Comparison of ENCODE assay signal across 18 cellular contexts in genomic region chr9:104775961-104776360, GRCh38. TPM values are rescaled to one million over a fixed set of nuclear protein-coding genes. Genes with fewer than 3 reads are reported as not detected.
A peak's percentile ranks its signal among the peaks of the same experiment; 100 is the strongest.
DNase-seq lines count a peak whose midpoint lies in the region; ATAC-seq and TF ChIP-seq lines count a peak whose summit lies in the region.
"Had no signal": no experiment of that assay in that cellular context is flagged by ENCODE, and none has a peak within 500 bp of the region (broad histone marks: within the 10 kb centered on the region; RNA-seq: fewer than 3 reads in every experiment).

No MANE protein-coding gene starts in this region.

- H3K9me3 Mint-ChIP-seq in activated T-helper 2 cell treated with anti-CD3 and anti-CD28 coated beads, Interferon-gamma antibody, Interleukin-2, Interleukin-4, amounts not matched to agents 10 μg/mL and 5 μg/mL and 100 μg/mL, durations not matched to agents 14 hours and 24 hours and 36 hours, result no peaks in the 10 kb centered on the region
- H3K9me3 Mint-ChIP-seq: nephron progenitor cell had no signal

- H3K4me1 ChIP-seq in gastrocnemius medialis (peaks cover 43 to 60% of the 10 kb centered on the region in 2 donors), PC-9 (replicated peaks; ENCODE audit: insufficient read depth) (no peaks in the 10 kb centered on the region)
- H3K4me1 ChIP-seq: Caco-2, HAP-1 had no signal

- BruUV-seq in PC-9 (replicated peaks; lab: Mats Ljungman, UMichigan), result no TSS peak

- H3K27me3 Mint-ChIP-seq in activated T-helper 2 cell treated with anti-CD3 and anti-CD28 coated beads, Interferon-gamma antibody, Interleukin-2, Interleukin-4, amounts not matched to agents 10 μg/mL and 5 μg/mL and 100 μg/mL, durations not matched to agents 14 hours and 24 hours and 36 hours (ENCODE audit: low read depth), result peaks cover 16% of the 10 kb centered on the region

- H3K9me3 ChIP-seq in gastrocnemius medialis (no peaks in the 10 kb centered on the region), PC-9 (ENCODE audit: insufficient read depth, low read depth) (no peaks in the 10 kb centered on the region)
- H3K9me3 ChIP-seq: Caco-2, HAP-1 had no signal

- no peaks in the 10 kb centered on the region for H3K4me1 Mint-ChIP-seq in activated T-helper 2 cell treated with anti-CD3 and anti-CD28 coated beads, Interferon-gamma antibody, Interleukin-2, Interleukin-4, amounts not matched to agents 10 μg/mL and 5 μg/mL and 100 μg/mL, durations not matched to agents 14 hours and 24 hours and 36 hours (ENCODE audit: low read depth)
- H3K4me1 Mint-ChIP-seq: nephron progenitor cell had no signal

- no peak overlapping the region for H3K4me3 Mint-ChIP-seq in activated T-helper 2 cell treated with anti-CD3 and anti-CD28 coated beads, Interferon-gamma antibody, Interleukin-2, Interleukin-4, amounts not matched to agents 10 μg/mL and 5 μg/mL and 100 μg/mL, durations not matched to agents 14 hours and 24 hours and 36 hours (ENCODE audit: low read depth)
- H3K4me3 Mint-ChIP-seq: nephron progenitor cell had no signal

- H3K79me2 ChIP-seq in PC-9 (ENCODE audit: low read depth), result no peaks in the 10 kb centered on the region

- intact Hi-C loops in gastrocnemius medialis (cut with DNase I; ENCODE audit: low total_unique reads) (loop anchor here (5.0 to 10.0 kb wide), 2 partner anchors 91 to 219 kb away; no protein-coding TSS in a partner anchor), PC-9 (cut with micrococcal nuclease; ENCODE audit: unreplicated experiment) (loop anchor here (10.0 kb wide), 1 partner anchor 469 kb away; the partner anchor contains the start of gene SLC44A1)
- intact Hi-C loops in activated T-helper 2 cell treated with anti-CD3 and anti-CD28 coated beads, Interferon-gamma antibody, Interleukin-2, Interleukin-4, amounts not matched to agents 10 μg/mL and 5 μg/mL and 100 μg/mL, durations not matched to agents 14 hours and 24 hours and 36 hours (cut with micrococcal nuclease), result no loop called here

- no peak overlapping the region for H3K27ac Mint-ChIP-seq in activated T-helper 2 cell treated with anti-CD3 and anti-CD28 coated beads, Interferon-gamma antibody, Interleukin-2, Interleukin-4, amounts not matched to agents 10 μg/mL and 5 μg/mL and 100 μg/mL, durations not matched to agents 14 hours and 24 hours and 36 hours
- H3K27ac Mint-ChIP-seq: nephron progenitor cell had no signal

- H3K4me3 ChIP-seq in gastrocnemius medialis (no peak overlapping the region), PC-9 (no peak overlapping the region)
- H3K4me3 ChIP-seq: HAP-1 had no signal

- CTCF ChIA-PET in PC-9 (lab: Charles Lee), result no interaction called here

- H3K9me2 ChIP-seq in PC-9 (ENCODE audit: insufficient read depth), result no peaks in the 10 kb centered on the region

- H3K27ac ChIP-seq in gastrocnemius medialis, result peak overlapping the region; percentile 79 to 89 (median 88)
- H3K27ac ChIP-seq in PC-9, result no peak overlapping the region

- ATAC-seq in GM18511 (IDR thresholded peaks at IDR 0.05; ENCODE audit: unreplicated experiment) (peak; percentile 0), HG02759 (IDR thresholded peaks at IDR 0.05; ENCODE audit: unreplicated experiment) (peak; percentile 2), gastrocnemius medialis (no peak)

- in situ Hi-C loops in gastrocnemius medialis (cut with MboI; ENCODE audit: low sequenced_read_pairs in 4 of 4), result loop anchor here in 2 of 4 donors (25.0 kb wide), 1 partner anchor 636 kb away; no protein-coding TSS in a partner anchor

- H3F3A ChIP-seq in PC-9 (ENCODE audit: insufficient read depth, low read depth), result peaks cover under 1% of the 10 kb centered on the region

- POLR2A ChIA-PET in PC-9 (lab: Charles Lee; ENCODE audit: unreplicated experiment), result no interaction called here

- H3K27me3 ChIP-seq in gastrocnemius medialis (no peaks in the 10 kb centered on the region), PC-9 (ENCODE audit: insufficient read depth, low read depth) (no peaks in the 10 kb centered on the region)

- H3K36me3 Mint-ChIP-seq in activated T-helper 2 cell treated with anti-CD3 and anti-CD28 coated beads, Interferon-gamma antibody, Interleukin-2, Interleukin-4, amounts not matched to agents 10 μg/mL and 5 μg/mL and 100 μg/mL, durations not matched to agents 14 hours and 24 hours and 36 hours (ENCODE audit: low read depth), result peaks cover 3% of the 10 kb centered on the region

- H4K20me1 ChIP-seq in PC-9 (ENCODE audit: insufficient read depth), result no peaks in the 10 kb centered on the region; the same call in 1 of the 2 replicates

- DNase-seq in OCI-M1 (lab: John Stamatoyannopoulos, UW) (peak; percentile 46), gastrocnemius medialis (no peak), NAMALWA (ENCODE audit: low spot score) (no peak), PC-9 (no peak)
- no peak for DNase-seq in activated T-helper 2 cell treated with anti-CD3 and anti-CD28 coated beads, Interferon-gamma antibody, Interleukin-2, Interleukin-4, amounts not matched to agents 10 μg/mL and 5 μg/mL and 100 μg/mL, durations not matched to agents 14 hours and 24 hours and 36 hours (ENCODE audit: low spot score)
- DNase-seq: activated CD4-positive, alpha-beta T cell treated with anti-CD3 and anti-CD28 coated beads for 4 hours; anterior cingulate cortex; Caco-2; hypothalamus; kidney; NCI-H2171; NCI-H748 treated with DMSO at 0.1 percent for 48 hours; nephron progenitor cell; stimulated activated CD4-positive, alpha-beta T cell treated with anti-CD3 and anti-CD28 coated beads, Interleukin-15, amount 100 ng/mL, for 24 hours; stimulated activated naive CD4-positive, alpha-beta T cell treated with Interleukin-2 at 50 U/mL for 16 hours had no signal

- TF ChIP-seq CTCF in gastrocnemius medialis (IDR thresholded peaks at IDR 0.05 in 4 of 5, conservative IDR thresholded peaks at IDR 0.05 in 1 of 5), result no peak
- TF ChIP-seq CTCF in PC-9 (conservative IDR thresholded peaks at IDR 0.05), result no peak

- H3K4me2 ChIP-seq in PC-9, result no peak overlapping the region

- no peak for TF ChIP-seq POLR2A in gastrocnemius medialis (IDR thresholded peaks at IDR 0.05)

- H2AFZ ChIP-seq in PC-9, result no peak overlapping the region

- H3K36me3 ChIP-seq in gastrocnemius medialis, result no peaks in the 10 kb centered on the region
- H3K36me3 ChIP-seq in PC-9 (ENCODE audit: low read depth), result 0 out of 2 replicates have a peak, but pooled peaks cover 3% of the 10 kb centered on the region
- H3K36me3 ChIP-seq: HAP-1 had no signal

RNA-seq across cellular contexts. Expression of gene NIPSNAP3B, which starts 12.0 kb away (rescaled TPM):
- total RNA-seq in gastrocnemius medialis (10 to 100 TPM in 3 of 4 donors, 1 to 10 TPM in 1; 1.9 to 19.1 (median 13.9) TPM), PC-9 (2021) (3.1 and 4.1 TPM in 2 replicates)
- total RNA-seq in activated T-helper 2 cell treated with anti-CD3 and anti-CD28 coated beads, Interferon-gamma antibody, Interleukin-2, Interleukin-4, amounts not matched to agents 10 μg/mL and 5 μg/mL and 100 μg/mL, durations not matched to agents 14 hours and 24 hours and 36 hours, result 0.50 and 0.60 TPM in 2 replicates

RNA-seq across cellular contexts. Expression of gene NIPSNAP3A, which starts 28.5 kb away (rescaled TPM):
- total RNA-seq in gastrocnemius medialis (10 to 100 TPM in 1 of 4 donors, 1 to 10 TPM in 3; 5.9 to 17.2 (median 6.9) TPM), PC-9 (2021) (19.8 and 21.4 TPM in 2 replicates)
- 10.3 and 10.8 TPM in 2 replicates for total RNA-seq in activated T-helper 2 cell treated with anti-CD3 and anti-CD28 coated beads, Interferon-gamma antibody, Interleukin-2, Interleukin-4, amounts not matched to agents 10 μg/mL and 5 μg/mL and 100 μg/mL, durations not matched to agents 14 hours and 24 hours and 36 hours

Comparison
In these comparisons a context has a peak if more than half of its experiments do, and no peak if none do; other contexts are left out.
1. ATAC-seq: peak in GM18511 (single experiment) and HG02759 (single experiment); none in gastrocnemius medialis (0 of 2).